1 cellular context compared by ENCODE assay signal in genomic region chr18:9673296-9674251, GRCh38.
TF ChIP-seq lines count a peak whose summit lies in the region.

No MANE protein-coding gene starts in this region.

TF ChIP-seq in GM23338, 12 proteins besides CTCF, POLR2A, EP300 and RAD21:
- TF ChIP-seq ZNF462 (CRISPR knock-in tag; IDR thresholded peaks at IDR 0.05) (0 out of 2 replicates have a peak, but pooled peaks have one; percentile 10), EZH2 (IDR thresholded peaks at IDR 0.05; ENCODE audit: low read depth, unreplicated experiment) (no peak)
